ENCODE assay signal across 9 cellular contexts in genomic region chr11:67640021-67640757, GRCh38. TPM values are rescaled to one million over a fixed set of nuclear protein-coding genes. Genes with fewer than 3 reads are reported as not detected.
DNase-seq lines count a peak whose midpoint lies in the region; ATAC-seq, FAIRE-seq and TF ChIP-seq lines count a peak whose summit lies in the region.
"Had no signal": no experiment of that assay in that cellular context is flagged by ENCODE, and none has a peak within 500 bp of the region (broad histone marks: within the 10 kb centered on the region; RNA-seq: fewer than 3 reads in every experiment).

No MANE protein-coding gene starts in this region.

- no peaks in the 10 kb centered on the region for H3K9me3 Mint-ChIP-seq in activated naive CD4-positive, alpha-beta T cell treated with anti-CD3 and anti-CD28 coated beads, Interleukin-2, amount 50 U/mL, for 24 hours

- intact Hi-C loops in head of caudate nucleus (cut with DNase I), result no loop called here

- H3K4me3 Mint-ChIP-seq in activated naive CD4-positive, alpha-beta T cell treated with anti-CD3 and anti-CD28 coated beads, Interleukin-2, amount 50 U/mL, for 24 hours, result no peak overlapping the region

- no peaks in the 10 kb centered on the region for H3K4me1 Mint-ChIP-seq in activated naive CD4-positive, alpha-beta T cell treated with anti-CD3 and anti-CD28 coated beads, Interleukin-2, amount 50 U/mL, for 24 hours

- no peaks in the 10 kb centered on the region for H3K4me1 ChIP-seq in BE2C

- H3K36me3 ChIP-seq in BE2C, result no peaks in the 10 kb centered on the region
- H3K36me3 ChIP-seq: neutrophil had no signal

- no peak for FAIRE-seq in RCC 7860 (lab: Jason Lieb, UNC)

- no peak for ATAC-seq in HG03039 (IDR thresholded peaks at IDR 0.05; ENCODE audit: unreplicated experiment)

- no peaks in the 10 kb centered on the region; the same call in 1 of the 2 replicates for H3K9me3 ChIP-seq in BE2C
- H3K9me3 ChIP-seq: neutrophil had no signal

- DNase-seq in BE2C (peak; percentile 77), GM20000 (ENCODE audit: low spot score) (peak; percentile 81), RCC 7860 (ENCODE audit: low spot score) (peak; percentile 18), head of caudate nucleus (peak in 40 of 42 donors; percentile 30 to 86 (median 68)), renal cortical epithelial cell (ENCODE audit: low read depth) (peak; percentile 23), GDM1 (lab: John Stamatoyannopoulos, UW) (no peak)

- peak overlapping the region; percentile 59 for H3K27ac Mint-ChIP-seq in activated naive CD4-positive, alpha-beta T cell treated with anti-CD3 and anti-CD28 coated beads, Interleukin-2, amount 50 U/mL, for 24 hours

- no peaks in the 10 kb centered on the region for H3K27me3 Mint-ChIP-seq in activated naive CD4-positive, alpha-beta T cell treated with anti-CD3 and anti-CD28 coated beads, Interleukin-2, amount 50 U/mL, for 24 hours

- H3K27me3 ChIP-seq in BE2C, result no peaks in the 10 kb centered on the region; the same call in 1 of the 2 replicates

- TF ChIP-seq CTCF in BE2C (IDR thresholded peaks at IDR 0.05; ENCODE audit: low read depth, low read length) (peak; percentile 67), GM20000 (IDR thresholded peaks at IDR 0.05; ENCODE audit: extremely low read depth, missing control alignments) (peak; percentile 76)

- H3K4me3 ChIP-seq in BE2C (ENCODE audit: low read depth, low read length), result no peak overlapping the region

- no peaks in the 10 kb centered on the region for H3K36me3 Mint-ChIP-seq in activated naive CD4-positive, alpha-beta T cell treated with anti-CD3 and anti-CD28 coated beads, Interleukin-2, amount 50 U/mL, for 24 hours

RNA-seq across cellular contexts. Expression of gene TBX10, which starts 0.6 kb away (rescaled TPM):
- not detected for polyA plus RNA-seq in BE2C (2012; ENCODE audit: insufficient read depth, insufficient read length, low read depth)
- not detected in 2 replicates for total RNA-seq in renal cortical epithelial cell

RNA-seq across cellular contexts. Expression of gene ACY3, which starts 10.3 kb away (rescaled TPM):
- not detected for polyA plus RNA-seq in BE2C (2012; ENCODE audit: insufficient read depth, insufficient read length, low read depth)
- 0.10 and 0.17 TPM in 2 replicates for total RNA-seq in renal cortical epithelial cell

RNA-seq across cellular contexts. Expression of gene NUDT8, which starts 10.5 kb away (rescaled TPM):
- 1.2 TPM for polyA plus RNA-seq in BE2C (2012; ENCODE audit: insufficient read depth, insufficient read length, low read depth)
- 3.9 and 8.2 TPM in 2 replicates for total RNA-seq in renal cortical epithelial cell

RNA-seq across cellular contexts. Expression of gene NDUFV1, which starts 33.5 kb away (rescaled TPM):
- 1,032 TPM for polyA plus RNA-seq in BE2C (2012; ENCODE audit: insufficient read depth, insufficient read length, low read depth)
- 184 and 192 TPM in 2 replicates for total RNA-seq in renal cortical epithelial cell

RNA-seq across cellular contexts. Expression of gene ALDH3B2, which starts 34.2 kb away (rescaled TPM):
- polyA plus RNA-seq in BE2C (2012; ENCODE audit: insufficient read depth, insufficient read length, low read depth), result not detected
- total RNA-seq in renal cortical epithelial cell, result 0.20 TPM in 1 of 2 replicates, not detected in the other
